In the genomic region with DNA sequence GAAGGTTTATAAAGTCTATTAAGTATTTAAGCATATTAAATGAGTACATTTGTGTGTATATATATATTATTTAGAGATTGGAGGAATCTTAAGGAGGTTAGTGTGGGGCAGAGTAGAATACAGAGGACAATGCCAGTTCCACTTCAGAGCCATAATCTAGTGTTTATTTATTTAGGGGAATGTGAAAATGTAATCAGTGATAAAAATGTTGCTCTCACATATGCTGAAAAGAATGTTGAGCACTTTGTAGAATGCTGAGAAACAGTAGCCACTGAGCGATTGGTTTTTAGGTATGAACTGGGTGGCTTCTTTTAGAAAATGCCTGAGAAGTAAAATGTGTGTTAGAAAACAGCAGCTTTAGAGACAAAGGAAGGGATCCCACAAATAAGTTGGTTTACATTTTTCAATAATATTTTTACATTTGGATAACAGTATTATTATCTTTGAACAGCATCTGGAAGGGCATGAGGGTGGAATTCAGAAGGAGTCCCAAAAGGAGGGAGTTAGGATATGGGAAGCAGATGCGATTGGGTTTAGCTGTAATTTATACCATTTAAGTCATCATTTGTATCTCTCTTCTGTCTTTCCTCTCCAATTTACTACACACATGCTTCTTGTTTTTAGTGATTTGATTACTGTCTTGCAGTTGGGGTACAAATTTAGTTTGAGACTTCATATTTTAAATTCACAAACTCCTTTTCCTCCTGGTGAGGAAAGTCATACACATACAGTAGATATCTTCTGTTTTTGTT, we compare ENCODE assay signal across 2 cellular contexts.
TF ChIP-seq lines count a peak whose summit lies in the region.

No MANE protein-coding gene starts in this region.

TF ChIP-seq in HEK293, 187 proteins besides CTCF, POLR2A, EP300 and RAD21 (continued from another document):
- TF ChIP-seq TCF7L2 (IDR thresholded peaks at IDR 0.05; ENCODE audit: borderline replicate concordance, low read depth, low read length) (peak; percentile 26; the same call in 1 of the 2 replicates), PRDM6 (tag by site-specific recombination; IDR thresholded peaks at IDR 0.05) (peak; percentile 27; the same call in 1 of the 2 replicates), OSR2 (tag by site-specific recombination; IDR thresholded peaks at IDR 0.05) (0 out of 2 replicates have a peak, but pooled peaks have one; percentile 16), KLF10 (tag by site-specific recombination; IDR thresholded peaks at IDR 0.05) (no peak), ZNF791 (tag by site-specific recombination; IDR thresholded peaks at IDR 0.05) (no peak)

TF ChIP-seq in WTC11, 78 proteins besides CTCF, POLR2A, EP300 and RAD21 (continued from another document):
- TF ChIP-seq, protein P1, sequence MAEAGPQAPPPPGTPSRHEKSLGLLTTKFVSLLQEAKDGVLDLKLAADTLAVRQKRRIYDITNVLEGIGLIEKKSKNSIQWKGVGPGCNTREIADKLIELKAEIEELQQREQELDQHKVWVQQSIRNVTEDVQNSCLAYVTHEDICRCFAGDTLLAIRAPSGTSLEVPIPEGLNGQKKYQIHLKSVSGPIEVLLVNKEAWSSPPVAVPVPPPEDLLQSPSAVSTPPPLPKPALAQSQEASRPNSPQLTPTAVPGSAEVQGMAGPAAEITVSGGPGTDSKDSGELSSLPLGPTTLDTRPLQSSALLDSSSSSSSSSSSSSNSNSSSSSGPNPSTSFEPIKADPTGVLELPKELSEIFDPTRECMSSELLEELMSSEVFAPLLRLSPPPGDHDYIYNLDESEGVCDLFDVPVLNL (CRISPR knock-in tag; IDR thresholded peaks at IDR 0.05; ENCODE audit: borderline replicate concordance, low read depth), result no peak
- TF ChIP-seq HMGA2 (CRISPR knock-in tag; IDR thresholded peaks at IDR 0.05) (no peak), AFF4 (CRISPR knock-in tag; IDR thresholded peaks at IDR 0.05; ENCODE audit: borderline replicate concordance) (no peak), OVOL2 (CRISPR knock-in tag; IDR thresholded peaks at IDR 0.05; ENCODE audit: borderline replicate concordance) (no peak), ZNF532 (CRISPR knock-in tag; IDR thresholded peaks at IDR 0.05; ENCODE audit: borderline replicate concordance) (no peak), NR1H2 (CRISPR knock-in tag; IDR thresholded peaks at IDR 0.05) (no peak), ZNF317 (CRISPR knock-in tag; IDR thresholded peaks at IDR 0.05; ENCODE audit: borderline replicate concordance, low read depth) (no peak)
